ENCODE assay signal across 9 cellular contexts in the genomic region with DNA sequence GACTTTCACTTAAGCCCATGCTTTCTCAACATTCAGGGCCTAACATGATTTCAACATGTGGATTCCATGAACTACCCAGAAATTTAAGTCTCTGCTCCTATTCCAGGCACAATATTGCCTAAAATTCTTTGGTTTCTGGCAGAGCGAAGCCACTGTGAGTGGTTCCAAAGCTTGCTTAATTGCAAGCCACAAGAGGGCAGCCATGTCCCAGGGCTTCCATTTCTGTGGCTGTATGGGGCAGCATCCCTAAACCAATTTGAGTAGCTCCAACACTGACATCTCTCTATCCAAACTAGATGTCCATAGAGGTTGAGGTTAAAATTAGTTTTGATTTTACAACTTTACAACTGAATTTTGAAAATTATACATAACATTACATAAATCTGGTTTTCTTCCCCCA. TPM values are rescaled to one million over a fixed set of nuclear protein-coding genes. Genes with fewer than 3 reads are reported as not detected.
A peak's percentile ranks its signal among the peaks of the same experiment; 100 is the strongest.
DNase-seq lines count a peak whose midpoint lies in the region; ATAC-seq and TF ChIP-seq lines count a peak whose summit lies in the region.
"Had no signal": no experiment of that assay in that cellular context is flagged by ENCODE, and none has a peak within 500 bp of the region (broad histone marks: within the 10 kb centered on the region; RNA-seq: fewer than 3 reads in every experiment).

No MANE protein-coding gene starts in this region.

- no peaks in the 10 kb centered on the region for H3K4me1 Mint-ChIP-seq in brain

- no peaks in the 10 kb centered on the region for H3K9me3 Mint-ChIP-seq in brain

- no peak overlapping the region for H3K4me3 Mint-ChIP-seq in brain
- H3K4me3 Mint-ChIP-seq: activated naive CD8-positive, alpha-beta T cell had no signal

- H3K27ac Mint-ChIP-seq in brain, result no peak overlapping the region
- H3K27ac Mint-ChIP-seq: activated naive CD8-positive, alpha-beta T cell had no signal

- H3K27me3 Mint-ChIP-seq in brain, result peaks cover 3% of the 10 kb centered on the region
- H3K27me3 Mint-ChIP-seq: activated naive CD8-positive, alpha-beta T cell had no signal

- DNase-seq in DMS 273 (lab: John Stamatoyannopoulos, UW; ENCODE audit: unreplicated experiment) (peak; percentile 75), T-helper 9 cell (peak; percentile 45), kidney tubule cell (ENCODE audit: low spot score) (peak; percentile 64), NCI-H2107 treated with DMSO at 0.1 percent for 48 hours (lab: John Stamatoyannopoulos, UW; ENCODE audit: unreplicated experiment) (no peak)
- DNase-seq in stimulated activated CD4-positive, alpha-beta T cell treated with anti-CD3 and anti-CD28 coated beads, TNF-alpha, amount 100 ng/mL, for 48 hours (ENCODE audit: low read depth in 3 of 3), result peak; percentile 36 to 42 (median 41)

- TF ChIP-seq CTCF in brain (conservative IDR thresholded peaks at IDR 0.05), result peak; percentile 43 to 62

- ATAC-seq in GM19438 (IDR thresholded peaks at IDR 0.05; ENCODE audit: low read depth, unreplicated experiment), result peak; percentile 92
- ATAC-seq in HG03521 (IDR thresholded peaks at IDR 0.05; ENCODE audit: unreplicated experiment), result peak; percentile 83

- H3K36me3 Mint-ChIP-seq in brain, result no peaks in the 10 kb centered on the region
- H3K36me3 Mint-ChIP-seq: activated naive CD8-positive, alpha-beta T cell had no signal

RNA-seq across cellular contexts. Expression of gene MDFIC, which starts 56.3 kb away (rescaled TPM):
- 1.2 TPM for polyA plus RNA-seq in brain (ENCODE audit: insufficient read depth, low read depth, low replicate concordance)
